23 cellular contexts compared by ENCODE assay signal in genomic region chr3:81765425-81765824, GRCh38.
"Had no signal": no experiment of that assay in that cellular context is flagged by ENCODE, and none has a peak within 500 bp of the region (broad histone marks: within the 10 kb centered on the region; RNA-seq: fewer than 3 reads in every experiment).

No MANE protein-coding gene starts in this region.

- H3K9me3 ChIP-seq: thyroid gland had no signal

- H3K36me3 ChIP-seq: thyroid gland had no signal

- H3K27me3 ChIP-seq: thyroid gland had no signal

- H3K27ac ChIP-seq: thyroid gland had no signal

- DNase-seq: activated CD4-positive, alpha-beta T cell treated with anti-CD3 and anti-CD28 coated beads, Interleukin-2, amount 50 U/mL, for 1 hour; activated CD8-positive, alpha-beta memory T cell treated with anti-CD3 and anti-CD28 coated beads, Interleukin-2, amount 50 U/mL, for 4 hours; activated effector memory CD4-positive, alpha-beta T cell treated with Interleukin-2 at 50 U/mL for 16 hours; activated naive CD4-positive, alpha-beta T cell treated with anti-CD3 and anti-CD28 coated beads, Interleukin-2, amount 10 ng/mL, durations not matched to agents 7 days and 5 days; activated T-cell treated with anti-CD3 and anti-CD28 coated beads, Interleukin-2, amount 50 U/mL, for 4 hours; dermis blood vessel endothelial cell; foreskin fibroblast; glutamatergic neuron; hypothalamus; midbrain; posterior cingulate gyrus; retina; stimulated activated CD4-positive, alpha-beta T cell treated with anti-CD3 and anti-CD28 coated beads, Interleukin-12 subunit alpha, Interleukin-12 subunit beta, amount 100 ng/mL, for 4 hours; stimulated activated CD4-positive, alpha-beta T cell treated with anti-CD3 and anti-CD28 coated beads, Interleukin-1b, Interleukin-23, amount 100 ng/mL, for 48 hours; stimulated activated CD8-positive, alpha-beta memory T cell treated with anti-CD3 and anti-CD28 coated beads, Interleukin-4, amount 100 ng/mL, for 48 hours; stimulated activated naive CD4-positive, alpha-beta T cell; T1000; thyroid gland had no signal

- H3K4me3 ChIP-seq: thyroid gland had no signal

- FAIRE-seq: astrocyte, bronchial epithelial cell, keratinocyte had no signal

- ATAC-seq: activated CD4-positive, CD25-positive, alpha-beta regulatory T cell treated with anti-CD3 and anti-CD28 coated beads, Interleukin-2, amount 50 U/mL, for 24 hours; activated T-cell treated with anti-CD3 and anti-CD28 coated beads, Interleukin-2, amount 50 U/mL, for 4 hours; left lobe of liver had no signal
